In genomic region chr16:58511933-58512815, GRCh38 we compare ENCODE assay signal across 1 cellular context.
A peak's percentile ranks its signal among the peaks of the same experiment; 100 is the strongest.
TF ChIP-seq lines count a peak whose summit lies in the region.

No MANE protein-coding gene starts in this region.

TF ChIP-seq in HepG2, 621 proteins besides CTCF, POLR2A, EP300 and RAD21 (continued from another document and continues in another):
- TF ChIP-seq HBP1 (CRISPR knock-in tag; IDR thresholded peaks at IDR 0.05; ENCODE audit: low read depth) (no peak), NFE2 (CRISPR knock-in tag; IDR thresholded peaks at IDR 0.05) (no peak), ZNF749 (CRISPR knock-in tag; IDR thresholded peaks at IDR 0.05; ENCODE audit: borderline replicate concordance) (no peak), ZNF790 (CRISPR knock-in tag; IDR thresholded peaks at IDR 0.05; ENCODE audit: borderline replicate concordance) (no peak), HNRNPLL (IDR thresholded peaks at IDR 0.05; ENCODE audit: low read depth, low read length, poor library complexity, severe bottlenecking) (no peak), ZNF18 (CRISPR knock-in tag; IDR thresholded peaks at IDR 0.05; ENCODE audit: insufficient replicate concordance) (no peak), SOX13 (IDR thresholded peaks at IDR 0.05) (no peak), SOX13 (CRISPR knock-in tag; conservative IDR thresholded peaks at IDR 0.05 in 1 of 2, IDR thresholded peaks at IDR 0.05 in 1 of 2) (no peak), RFXAP (CRISPR knock-in tag; IDR thresholded peaks at IDR 0.05; ENCODE audit: borderline replicate concordance) (no peak), FOXO1 (CRISPR knock-in tag; IDR thresholded peaks at IDR 0.05) (no peak), ARNT2 (CRISPR knock-in tag; IDR thresholded peaks at IDR 0.05; ENCODE audit: low read depth) (0 out of 2 replicates have a peak, but pooled peaks have one; percentile 5), NR2C2 (CRISPR knock-in tag; IDR thresholded peaks at IDR 0.05; ENCODE audit: borderline replicate concordance) (no peak), MEIS2 (CRISPR knock-in tag; IDR thresholded peaks at IDR 0.05) (peak; percentile 31; the same call in 1 of the 2 replicates), HDAC2 (CRISPR knock-in tag; IDR thresholded peaks at IDR 0.05) (peak; percentile 50; the same call in 1 of the 2 replicates), ZNF10 (CRISPR knock-in tag; IDR thresholded peaks at IDR 0.05; ENCODE audit: borderline replicate concordance, low read depth) (no peak), ETV5 (CRISPR knock-in tag; IDR thresholded peaks at IDR 0.05; ENCODE audit: borderline replicate concordance) (peak; percentile 38; the same call in 1 of the 2 replicates), TGIF2 (CRISPR knock-in tag; IDR thresholded peaks at IDR 0.05) (no peak; the same call in 1 of the 2 replicates), ZNF235 (CRISPR knock-in tag; IDR thresholded peaks at IDR 0.05; ENCODE audit: borderline replicate concordance) (no peak), SRF (IDR thresholded peaks at IDR 0.05; ENCODE audit: low read depth, low read length) (no peak), ZNF580 (CRISPR knock-in tag; IDR thresholded peaks at IDR 0.05; ENCODE audit: borderline replicate concordance, low read depth) (no peak), TBX2 (CRISPR knock-in tag; IDR thresholded peaks at IDR 0.05; ENCODE audit: borderline replicate concordance) (0 out of 2 replicates have a peak, but pooled peaks have one; percentile 46), SAP130 (CRISPR knock-in tag; IDR thresholded peaks at IDR 0.05; ENCODE audit: low read depth) (peak; percentile 59; the same call in 1 of the 2 replicates), SNRNP70 (IDR thresholded peaks at IDR 0.05; ENCODE audit: low read depth, low read length) (no peak), ZXDC (CRISPR knock-in tag; IDR thresholded peaks at IDR 0.05) (no peak), ZBTB43 (CRISPR knock-in tag; conservative IDR thresholded peaks at IDR 0.05) (no peak), ZNF879 (CRISPR knock-in tag; IDR thresholded peaks at IDR 0.05) (no peak), ZFP37 (CRISPR knock-in tag; IDR thresholded peaks at IDR 0.05; ENCODE audit: borderline replicate concordance) (no peak), GPBP1L1 (CRISPR knock-in tag; IDR thresholded peaks at IDR 0.05) (no peak), MYPOP (CRISPR knock-in tag; IDR thresholded peaks at IDR 0.05) (no peak), ZFP91 (CRISPR knock-in tag; IDR thresholded peaks at IDR 0.05; ENCODE audit: borderline replicate concordance) (no peak; the same call in 1 of the 2 replicates), PTBP1 (IDR thresholded peaks at IDR 0.05; ENCODE audit: low read depth, low read length, poor library complexity, severe bottlenecking) (peak; percentile 64), ZNF800 (CRISPR knock-in tag; IDR thresholded peaks at IDR 0.05) (no peak), SALL1 (CRISPR knock-in tag; IDR thresholded peaks at IDR 0.05) (peak; percentile 60), SP5 (CRISPR knock-in tag; IDR thresholded peaks at IDR 0.05; ENCODE audit: borderline replicate concordance, low read depth) (no peak), ZNF484 (CRISPR knock-in tag; IDR thresholded peaks at IDR 0.05; ENCODE audit: borderline replicate concordance, low read depth) (no peak), ZSCAN9 (CRISPR knock-in tag; IDR thresholded peaks at IDR 0.05; ENCODE audit: borderline replicate concordance) (no peak), TRAFD1 (CRISPR knock-in tag; IDR thresholded peaks at IDR 0.05; ENCODE audit: borderline replicate concordance) (no peak), ATF5 (CRISPR knock-in tag; IDR thresholded peaks at IDR 0.05; ENCODE audit: low read depth) (no peak), MED8 (CRISPR knock-in tag; IDR thresholded peaks at IDR 0.05; ENCODE audit: insufficient replicate concordance) (no peak), MTA1 (CRISPR knock-in tag; IDR thresholded peaks at IDR 0.05; ENCODE audit: borderline replicate concordance) (no peak), ZBTB21 (CRISPR knock-in tag; IDR thresholded peaks at IDR 0.05) (no peak), ZNF33B (CRISPR knock-in tag; IDR thresholded peaks at IDR 0.05) (no peak), SOX6 (IDR thresholded peaks at IDR 0.05) (no peak), SOX6 (CRISPR knock-in tag; IDR thresholded peaks at IDR 0.05) (no peak), ATF7 (IDR thresholded peaks at IDR 0.05) (no peak), ATF7 (CRISPR knock-in tag; IDR thresholded peaks at IDR 0.05) (no peak), TMF1 (CRISPR knock-in tag; IDR thresholded peaks at IDR 0.05; ENCODE audit: low read depth) (no peak), YY1 (IDR thresholded peaks at IDR 0.05; ENCODE audit: insufficient read depth, insufficient replicate concordance, low read depth, low read length) (peak; percentile 62), ZBTB26 (CRISPR knock-in tag; IDR thresholded peaks at IDR 0.05; ENCODE audit: borderline replicate concordance) (no peak)
